ENCODE assay signal across 17 cellular contexts in the genomic region with DNA sequence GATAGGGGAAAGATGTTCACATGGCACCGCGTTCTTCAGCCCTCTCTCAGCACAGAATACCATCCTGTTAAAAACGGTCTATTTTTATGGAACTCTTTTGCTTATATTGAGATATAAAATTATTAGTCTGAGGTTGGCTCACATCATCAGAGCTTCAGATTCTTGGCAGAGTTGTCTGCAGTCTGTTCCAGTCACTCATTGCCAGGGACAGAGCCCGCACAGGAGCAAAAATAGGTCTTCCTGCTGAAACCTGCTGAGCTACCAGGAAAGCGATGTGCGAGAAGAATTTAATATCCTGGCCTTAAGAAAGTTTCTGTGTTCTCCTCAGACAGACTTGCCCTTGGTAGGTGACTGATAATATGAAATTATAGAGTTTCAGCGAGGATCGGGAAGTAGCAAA.
DNase-seq lines count a peak whose midpoint lies in the region; TF ChIP-seq lines count a peak whose summit lies in the region.
"Had no signal": no experiment of that assay in that cellular context is flagged by ENCODE, and none has a peak within 500 bp of the region (broad histone marks: within the 10 kb centered on the region; RNA-seq: fewer than 3 reads in every experiment).

No MANE protein-coding gene starts in this region.

- H3K27ac ChIP-seq in prostate gland, result no peak overlapping the region
- H3K27ac ChIP-seq: 22Rv1 had no signal

- peaks cover 15% of the 10 kb centered on the region for H3K9me3 Mint-ChIP-seq in osteocyte (ENCODE audit: unreplicated experiment)

- intact Hi-C loops in prostate gland (cut with DNase I), result no loop called here

- H3K4me1 ChIP-seq in prostate gland (replicated peaks), result no peaks in the 10 kb centered on the region

- H3K4me3 Mint-ChIP-seq in osteocyte (ENCODE audit: unreplicated experiment), result no peak overlapping the region
- H3K4me3 Mint-ChIP-seq: CD4-positive, alpha-beta memory T cell had no signal

- H3K27me3 Mint-ChIP-seq in osteocyte (ENCODE audit: unreplicated experiment), result no peaks in the 10 kb centered on the region

- no peaks in the 10 kb centered on the region for H3K36me3 ChIP-seq in prostate gland

- H3K36me3 Mint-ChIP-seq in osteocyte (ENCODE audit: unreplicated experiment), result no peaks in the 10 kb centered on the region
- H3K36me3 Mint-ChIP-seq: CD4-positive, alpha-beta memory T cell had no signal

- H3K27ac Mint-ChIP-seq in osteocyte (ENCODE audit: unreplicated experiment), result no peak overlapping the region
- H3K27ac Mint-ChIP-seq: CD4-positive, alpha-beta memory T cell had no signal

- WGBS in prostate gland, result 32% methylated on average over 8 of the region's 8 CpGs

- TF ChIP-seq CTCF in prostate gland (IDR thresholded peaks at IDR 0.05) (no peak), osteocyte (IDR thresholded peaks at IDR 0.05) (no peak)

- no peaks in the 10 kb centered on the region for H3K4me1 Mint-ChIP-seq in osteocyte (ENCODE audit: unreplicated experiment)
- H3K4me1 Mint-ChIP-seq: CD4-positive, alpha-beta memory T cell had no signal

- H3K4me3 ChIP-seq in prostate gland, result no peak overlapping the region

- no peaks in the 10 kb centered on the region for H3K27me3 ChIP-seq in prostate gland (replicated peaks; ENCODE audit: insufficient read depth)

- H3K9me3 ChIP-seq in prostate gland, result no peaks in the 10 kb centered on the region

- TF ChIP-seq POLR2A in prostate gland (IDR thresholded peaks at IDR 0.05), result no peak

- DNase-seq in NCI-H1694 treated with DMSO at 0.1 percent for 48 hours (lab: John Stamatoyannopoulos, UW) (peak; percentile 27), NCI-H1694 (lab: John Stamatoyannopoulos, UW) (no peak), NCI-H446 treated with DMSO at 0.1 percent for 48 hours (lab: John Stamatoyannopoulos, UW) (peak; percentile 28), cerebellum (ENCODE audit: low spot score) (peak; percentile 81), prostate gland (ENCODE audit: low spot score) (peak; percentile 21), osteocyte (ENCODE audit: extremely low spot score, unreplicated experiment) (no peak), HPDE6-E6E7 (ENCODE audit: extremely low spot score) (no peak)
- no peak for DNase-seq in stimulated activated CD4-positive, alpha-beta T cell treated with anti-CD3 and anti-CD28 coated beads, Interleukin-4, amount 100 ng/mL, for 1 hour
- DNase-seq: AML-193; Calu3; CD4-positive, alpha-beta memory T cell; COR-L47; DMS53; DMS79 treated with DMSO at 0.1 percent for 48 hours; GOT3; HCEC 1CT had no signal

Comparison
In these comparisons a context has a peak if more than half of its experiments do, and no peak if none do; other contexts are left out.
1. DNase-seq: peak in NCI-H1694 treated with DMSO at 0.1 percent for 48 hours (single experiment), NCI-H446 treated with DMSO at 0.1 percent for 48 hours (single experiment), cerebellum (single experiment) and prostate gland (single experiment); none in NCI-H1694 (single experiment), stimulated activated CD4-positive, alpha-beta T cell treated with anti-CD3 and anti-CD28 coated beads, Interleukin-4, amount 100 ng/mL, for 1 hour (single experiment), osteocyte (single experiment) and HPDE6-E6E7 (single experiment).